In the genomic region with DNA sequence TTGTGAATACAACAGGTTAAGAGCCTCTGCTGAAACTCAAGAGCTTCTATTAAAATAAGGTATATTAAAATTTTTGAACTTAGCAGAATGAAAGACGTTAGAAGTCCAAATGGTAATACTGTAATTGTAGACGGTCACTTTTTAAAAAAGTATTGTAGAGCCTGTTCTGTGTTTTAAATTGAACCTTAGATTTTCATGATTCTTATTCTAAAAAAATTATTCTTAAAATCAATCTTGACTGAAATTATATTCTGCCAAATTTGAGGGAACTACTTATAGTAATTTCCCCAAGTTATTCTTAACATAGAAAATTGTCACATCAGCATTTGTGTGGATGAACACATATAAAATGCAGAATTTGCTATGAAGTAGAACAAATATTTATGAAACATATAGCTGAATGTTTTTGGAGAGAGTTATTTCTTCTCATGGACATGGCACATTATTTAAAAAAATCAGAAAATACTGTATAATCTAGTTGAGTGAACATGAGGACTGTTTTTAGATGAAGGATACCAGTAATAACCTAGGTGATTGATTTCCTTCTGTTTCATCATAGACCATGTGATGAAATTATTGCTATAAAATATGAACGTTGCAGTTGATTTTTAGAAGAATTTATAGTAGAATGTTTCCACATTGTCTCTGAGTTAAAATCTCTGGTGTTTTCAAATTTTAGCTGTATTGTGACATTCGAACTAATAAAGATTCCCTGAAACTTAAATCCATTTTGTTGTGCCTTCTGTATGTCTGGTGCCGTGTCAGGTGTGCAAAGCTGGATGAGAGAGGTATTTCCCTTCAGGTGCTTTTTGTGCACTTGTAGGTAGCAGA, we compare ENCODE assay signal across 1 cellular context.
TF ChIP-seq lines count a peak whose summit lies in the region.

No MANE protein-coding gene starts in this region.

TF ChIP-seq in GM23338, 12 proteins besides CTCF, POLR2A, EP300 and RAD21 (continued from another document):
- TF ChIP-seq REST (IDR thresholded peaks at IDR 0.05; ENCODE audit: unreplicated experiment) = no peak
